Comparison of ENCODE assay signal across 8 cellular contexts in genomic region chr7:77536413-77537135, GRCh38. TPM values are rescaled to one million over a fixed set of nuclear protein-coding genes. Genes with fewer than 3 reads are reported as not detected.
A peak's percentile ranks its signal among the peaks of the same experiment; 100 is the strongest.
DNase-seq lines count a peak whose midpoint lies in the region; TF ChIP-seq lines count a peak whose summit lies in the region.

No MANE protein-coding gene starts in this region.

- H3K4me3 ChIP-seq in MG63, result peak overlapping the region; percentile 71
- H3K4me3 ChIP-seq in neural cell (ENCODE audit: low read length), result peak overlapping the region; percentile 98

- peak; percentile 56 for TF ChIP-seq RAD21 in neural cell (conservative IDR thresholded peaks at IDR 0.05)

- TF ChIP-seq CTCF in neural cell (IDR thresholded peaks at IDR 0.05; ENCODE audit: poor library complexity, severe bottlenecking), result peak; percentile 29

- peak overlapping the region; percentile 91 for H3K27ac ChIP-seq in neural cell (ENCODE audit: low read length)

- peak overlapping the region; percentile 98 for H3K9ac ChIP-seq in neural cell (ENCODE audit: low read length)

- H3K27me3 Mint-ChIP-seq in stimulated activated naive CD8-positive, alpha-beta T cell treated with anti-CD3 and anti-CD28 coated beads, Interleukin-15, Interleukin-2, amounts not matched to agents 100 ng/mL and 50 ng/mL, for 24 hours, result no peaks in the 10 kb centered on the region

- peaks cover 12% of the 10 kb centered on the region for H4K20me1 ChIP-seq in neural cell (ENCODE audit: insufficient read depth)

- no peaks in the 10 kb centered on the region for H3K36me3 ChIP-seq in MG63
- H3K36me3 ChIP-seq in neural cell (ENCODE audit: insufficient read depth, low read length), result no peaks in the 10 kb centered on the region

- H3K27me3 ChIP-seq in MG63 (no peaks in the 10 kb centered on the region), neural cell (ENCODE audit: insufficient read depth, low read depth, low read length) (no peaks in the 10 kb centered on the region)

- H3K4me2 ChIP-seq in neural cell (ENCODE audit: low read length), result peak overlapping the region; percentile 84

- peaks cover 30% of the 10 kb centered on the region for H3K79me2 ChIP-seq in neural cell (replicated peaks; ENCODE audit: insufficient read depth, low read length)

- no peaks in the 10 kb centered on the region for H3K9me2 ChIP-seq in neural cell (ENCODE audit: insufficient read depth, low read length)

- peak overlapping the region; percentile 96 for H3K4me3 Mint-ChIP-seq in stimulated activated naive CD8-positive, alpha-beta T cell treated with anti-CD3 and anti-CD28 coated beads, Interleukin-15, Interleukin-2, amounts not matched to agents 100 ng/mL and 50 ng/mL, for 24 hours

- H3K4me1 Mint-ChIP-seq in stimulated activated naive CD8-positive, alpha-beta T cell treated with anti-CD3 and anti-CD28 coated beads, Interleukin-15, Interleukin-2, amounts not matched to agents 100 ng/mL and 50 ng/mL, for 24 hours (ENCODE audit: low read depth), result peaks cover 21% of the 10 kb centered on the region

- no peaks in the 10 kb centered on the region for H3F3A ChIP-seq in neural cell (ENCODE audit: insufficient read depth, low read length, poor library complexity, severe bottlenecking)

- peak overlapping the region; percentile 83 for H2AFZ ChIP-seq in neural cell (ENCODE audit: low read depth, low read length)

- H3K36me3 Mint-ChIP-seq in stimulated activated naive CD8-positive, alpha-beta T cell treated with anti-CD3 and anti-CD28 coated beads, Interleukin-15, Interleukin-2, amounts not matched to agents 100 ng/mL and 50 ng/mL, for 24 hours (ENCODE audit: low read depth), result no peaks in the 10 kb centered on the region

- no peaks in the 10 kb centered on the region for H3K9me3 Mint-ChIP-seq in stimulated activated naive CD8-positive, alpha-beta T cell treated with anti-CD3 and anti-CD28 coated beads, Interleukin-15, Interleukin-2, amounts not matched to agents 100 ng/mL and 50 ng/mL, for 24 hours

- peak; percentile 95 for TF ChIP-seq POLR2A in Raji (IDR thresholded peaks at IDR 0.05; ENCODE audit: insufficient read depth, low read depth, low read length)

- peak; percentile 96 for DNase-seq in GDM1 (lab: John Stamatoyannopoulos, UW)
- peak; percentile 97 for DNase-seq in HCEC 1CT
- DNase-seq in MG63, result peak; percentile 96
- DNase-seq in activated effector memory CD4-positive, alpha-beta T cell treated with anti-CD3 and anti-CD28 coated beads, Interleukin-2, amount 50 U/mL, for 16 hours, result peak; percentile 99
- peak; percentile 91 for DNase-seq in fibroblast of the conjunctiva (ENCODE audit: low read depth)

- TF ChIP-seq EP300 in neural cell (conservative IDR thresholded peaks at IDR 0.05; ENCODE audit: poor library complexity, severe bottlenecking), result peak; percentile 49

- peak overlapping the region; percentile 89 for H3K27ac Mint-ChIP-seq in stimulated activated naive CD8-positive, alpha-beta T cell treated with anti-CD3 and anti-CD28 coated beads, Interleukin-15, Interleukin-2, amounts not matched to agents 100 ng/mL and 50 ng/mL, for 24 hours

- H3K9me3 ChIP-seq in MG63 (no peaks in the 10 kb centered on the region), neural cell (ENCODE audit: low read length) (no peaks in the 10 kb centered on the region)

TF ChIP-seq in neural cell, 6 proteins besides CTCF, POLR2A, EP300 and RAD21:
- TF ChIP-seq REST (IDR thresholded peaks at IDR 0.05; ENCODE audit: borderline replicate concordance) (peak; percentile 72), SMC3 (conservative IDR thresholded peaks at IDR 0.05; ENCODE audit: poor library complexity) (peak; percentile 35), EZH2 (IDR thresholded peaks at IDR 0.05; ENCODE audit: borderline replicate concordance, insufficient read depth, low read length, poor library complexity, severe bottlenecking) (no peak), MXI1 (conservative IDR thresholded peaks at IDR 0.05; ENCODE audit: poor library complexity, severe bottlenecking) (peak; percentile 68), TAF1 (IDR thresholded peaks at IDR 0.05; ENCODE audit: low read depth) (peak; percentile 56), POLR2AphosphoS5 (IDR thresholded peaks at IDR 0.05) (peak; percentile 80)

RNA-seq across cellular contexts. Expression of gene PTPN12, which starts 0.5 kb away (rescaled TPM):
- total RNA-seq in MG63 (2014; rRNA removed; shearing (Covaris generic); ENCODE audit: low replicate concordance), result 11.5 and 15.5 TPM in 2 replicates
- 38.0 and 49.5 TPM in 2 replicates for polyA plus RNA-seq in neural cell
- polyA minus RNA-seq in neural cell, result 97.7 and 98.1 TPM in 2 replicates

Comparison
In these comparisons a context has a peak if more than half of its experiments do, and no peak if none do; other contexts are left out.
1. Peak in every context shown above with its lines: DNase-seq, H3K4me3 ChIP-seq and H3K27ac ChIP-seq.